In genomic region chrX:108091266-108091877, GRCh38 we compare ENCODE assay signal across 8 cellular contexts. TPM values are rescaled to one million over a fixed set of nuclear protein-coding genes. Genes with fewer than 3 reads are reported as not detected.
DNase-seq lines count a peak whose midpoint lies in the region; ATAC-seq and TF ChIP-seq lines count a peak whose summit lies in the region.

TSS of gene ATG4A (plus strand) at chrX:108091778. CDS start at chrX:108091827, 49 bp downstream.
TSS of gene PSMD10 (minus strand) at chrX:108091542. CDS start at chrX:108091520, 22 bp downstream.

- H3K4me2 ChIP-seq in PC-9, result peak within 1 kb of the TSS; percentile 97

- ATAC-seq in GM21786 (IDR thresholded peaks at IDR 0.05; ENCODE audit: unreplicated experiment), result peak; percentile 96

- H3F3A ChIP-seq in PC-9 (ENCODE audit: insufficient read depth, low read depth), result peaks cover 5% of the 10 kb centered on the region

- DNase-seq in DMS79 treated with DMSO at 0.1 percent for 48 hours (lab: John Stamatoyannopoulos, UW) (peak; percentile 88), KG1 (lab: John Stamatoyannopoulos, UW) (peak; percentile 35), PC-9 (peak; percentile 97)
- peak; percentile 83 for DNase-seq in activated T-cell treated with anti-CD3 and anti-CD28 coated beads, Interleukin-2, amount 50 U/mL, for 1 hour
- DNase-seq in stimulated activated CD8-positive, alpha-beta memory T cell treated with anti-CD3 and anti-CD28 coated beads, Interleukin-4, amount 100 ng/mL, for 48 hours, result peak; percentile 87

- H3K9me2 ChIP-seq in PC-9 (ENCODE audit: insufficient read depth), result no peaks in the 10 kb centered on the region

- CTCF ChIA-PET in PC-9 (lab: Charles Lee), result interaction anchor here (1.6 kb wide), 1 partner anchor 419 kb away, joined by 3 read pairs; no protein-coding TSS in a partner anchor

- peak within 1 kb of the TSS; percentile 80 for H3K27ac ChIP-seq in PC-9
- H3K27ac ChIP-seq in esophagus (ENCODE audit: low read depth in 2 of 2, low read length in 1 of 2), result peak within 1 kb of the TSS; percentile 87 to 89

- BruUV-seq in PC-9 (replicated peaks; lab: Mats Ljungman, UMichigan), result no TSS peak

- H3K9ac ChIP-seq in mucosa of stomach (ENCODE audit: low read length), result peak within 1 kb of the TSS; percentile 84

- H3K4me1 ChIP-seq in PC-9 (replicated peaks; ENCODE audit: insufficient read depth) (peaks cover 23% of the 10 kb centered on the region), esophagus (ENCODE audit: control insufficient read depth in 2 of 2, insufficient read depth in 2 of 2, low read length in 1 of 2) (no peaks in the 10 kb centered on the region), mucosa of stomach (ENCODE audit: control insufficient read depth, insufficient read depth, low read length) (no peaks in the 10 kb centered on the region)

- H3K36me3 ChIP-seq in PC-9 (ENCODE audit: low read depth), result peaks cover 21% of the 10 kb centered on the region
- no peaks in the 10 kb centered on the region for H3K36me3 ChIP-seq in esophagus (ENCODE audit: control insufficient read depth in 2 of 2, insufficient read depth in 2 of 2, low read length in 1 of 2)
- no peaks in the 10 kb centered on the region for H3K36me3 ChIP-seq in mucosa of stomach (ENCODE audit: control insufficient read depth, insufficient read depth, low read length)

- H3K4me3 ChIP-seq in PC-9 (peak within 1 kb of the TSS; percentile 84), esophagus (ENCODE audit: low read depth in 1 of 2, low read length in 2 of 2) (peak within 1 kb of the TSS; percentile 63 to 76), mucosa of stomach (ENCODE audit: low read length) (peak within 1 kb of the TSS; percentile 92)

- H4K20me1 ChIP-seq in PC-9 (ENCODE audit: insufficient read depth), result no peaks in the 10 kb centered on the region

- H3K9me3 ChIP-seq in PC-9 (ENCODE audit: insufficient read depth, low read depth) (no peaks in the 10 kb centered on the region), esophagus (ENCODE audit: control insufficient read depth in 2 of 2, insufficient read depth in 1 of 2, low read depth in 1 of 2, low read length in 1 of 2) (no peaks in the 10 kb centered on the region), mucosa of stomach (ENCODE audit: control insufficient read depth, low read length) (no peaks in the 10 kb centered on the region)

- no peak; the same call in 1 of the 2 replicates for TF ChIP-seq CTCF in PC-9 (conservative IDR thresholded peaks at IDR 0.05)

- H3K79me2 ChIP-seq in PC-9 (ENCODE audit: low read depth), result peaks cover 31% of the 10 kb centered on the region

- H3K27me3 ChIP-seq in PC-9 (ENCODE audit: insufficient read depth, low read depth) (no peaks in the 10 kb centered on the region), esophagus (ENCODE audit: control insufficient read depth in 1 of 2, insufficient read depth in 2 of 2, low read length in 2 of 2) (peaks cover 0 to 3% of the 10 kb centered on the region in 2 donors), mucosa of stomach (ENCODE audit: control insufficient read depth, insufficient read depth, low read length) (no peaks in the 10 kb centered on the region)

- peak within 1 kb of the TSS; percentile 94 for H2AFZ ChIP-seq in PC-9

- POLR2A ChIA-PET in PC-9 (lab: Charles Lee; ENCODE audit: unreplicated experiment), result interaction anchor here (0.6 to 1.1 kb wide), 4 partner anchors 21 to 1419 kb away, joined by 3 to 5 read pairs (median 4); no protein-coding TSS in a partner anchor

- WGBS in esophagus, 2 donors, result 0 to 37% methylated on average over 47 of the region's 47 CpGs

- intact Hi-C loops in PC-9 (cut with micrococcal nuclease; ENCODE audit: unreplicated experiment), result loop anchor here (2.0 kb wide), 2 partner anchors 95 to 445 kb away; no protein-coding TSS in a partner anchor

RNA-seq across cellular contexts. Expression of gene ATG4A, which starts in this region (rescaled TPM):
- 5.8 and 9.6 TPM in 2 replicates for total RNA-seq in PC-9 (2021)
- 1 to 10 TPM; 8.9 to 9.6 TPM for polyA plus RNA-seq in esophagus

RNA-seq across cellular contexts. Expression of gene PSMD10, which starts in this region (rescaled TPM):
- 106 and 127 TPM in 2 replicates for total RNA-seq in PC-9 (2021)
- 10 to 100 TPM; 35.9 to 39.4 TPM for polyA plus RNA-seq in esophagus

Comparison
In these comparisons a context has a peak if more than half of its experiments do, and no peak if none do; other contexts are left out.
1. Peak in every context shown above with its lines: DNase-seq, ATAC-seq, H3K4me3 ChIP-seq and H3K27ac ChIP-seq.
2. DNase-seq: peak in every context shown above with its lines; median percentile 97 in PC-9; 88 in DMS79 treated with DMSO at 0.1 percent for 48 hours; 87 in stimulated activated CD8-positive, alpha-beta memory T cell treated with anti-CD3 and anti-CD28 coated beads, Interleukin-4, amount 100 ng/mL, for 48 hours; 83 in activated T-cell treated with anti-CD3 and anti-CD28 coated beads, Interleukin-2, amount 50 U/mL, for 1 hour; 35 in KG1.